Comparison of ENCODE assay signal across 12 cellular contexts in genomic region chr7:16847381-16847860, GRCh38. TPM values are rescaled to one million over a fixed set of nuclear protein-coding genes. Genes with fewer than 3 reads are reported as not detected.
DNase-seq lines count a peak whose midpoint lies in the region; ATAC-seq and TF ChIP-seq lines count a peak whose summit lies in the region.
"Had no signal": no experiment of that assay in that cellular context is flagged by ENCODE, and none has a peak within 500 bp of the region (broad histone marks: within the 10 kb centered on the region; RNA-seq: fewer than 3 reads in every experiment).

No MANE protein-coding gene starts in this region.

- H3K27ac Mint-ChIP-seq in Calu3 (ENCODE audit: unreplicated experiment), result peak overlapping the region; percentile 68
- H3K27ac Mint-ChIP-seq: CD4-positive, CD25-positive, alpha-beta regulatory T cell; stimulated activated naive B cell treated with anti-CD40 and anti-IgM and Interleukin-4, amounts not matched to agents 10 μg/mL and 1 μg/mL and 100 μg/mL, for 72 hours had no signal

- H3K4me1 ChIP-seq in lung (ENCODE audit: control insufficient read depth in 2 of 2, insufficient read depth in 2 of 2, low read length in 2 of 2) (no peaks in the 10 kb centered on the region), psoas muscle (no peaks in the 10 kb centered on the region)

- no peak for TF ChIP-seq CTCF in Calu3 (IDR thresholded peaks at IDR 0.05; ENCODE audit: unreplicated experiment)
- TF ChIP-seq CTCF in lung (IDR thresholded peaks at IDR 0.05; ENCODE audit: control extremely low read depth, extremely low read depth), result no peak
- TF ChIP-seq CTCF in psoas muscle (IDR thresholded peaks at IDR 0.05), result no peak

- intact Hi-C loops in Calu3 (cut with micrococcal nuclease; ENCODE audit: unreplicated experiment), result loop anchor here (1.0 to 2.0 kb wide), 2 partner anchors 25 to 43 kb away; partner anchors contain the start of gene AGR2
- intact Hi-C loops in psoas muscle (cut with DNase I), result no loop called here

- no peaks in the 10 kb centered on the region for H3K36me3 Mint-ChIP-seq in Calu3 (ENCODE audit: insufficient read depth, unreplicated experiment)
- H3K36me3 Mint-ChIP-seq: CD4-positive, CD25-positive, alpha-beta regulatory T cell; stimulated activated naive B cell treated with anti-CD40 and anti-IgM and Interleukin-4, amounts not matched to agents 10 μg/mL and 1 μg/mL and 100 μg/mL, for 72 hours had no signal

- DNase-seq in Calu3 (peak; percentile 72), NCI-H1417 treated with DMSO at 0.1 percent for 48 hours (lab: John Stamatoyannopoulos, UW) (peak; percentile 8), amniotic epithelial cell (ENCODE audit: low read depth) (peak; percentile 98), lung (ENCODE audit: low spot score) (peak; percentile 56), psoas muscle (no peak), OCI-M2 (lab: John Stamatoyannopoulos, UW; ENCODE audit: unreplicated experiment) (no peak)
- DNase-seq: activated CD8-positive, alpha-beta memory T cell treated with anti-CD3 and anti-CD28 coated beads, Interleukin-2, amount 50 U/mL, for 4 hours; CD4-positive, CD25-positive, alpha-beta regulatory T cell; Kasumi-1; stimulated activated naive B cell treated with anti-CD40 and anti-IgM and Interleukin-4, amounts not matched to agents 10 μg/mL and 1 μg/mL and 100 μg/mL, for 72 hours had no signal

- ATAC-seq in lung (ENCODE audit: insufficient read depth, low FRiP score) (peak; percentile 76), GM21717 (IDR thresholded peaks at IDR 0.05; ENCODE audit: unreplicated experiment) (no peak), psoas muscle (no peak), HG03095 (IDR thresholded peaks at IDR 0.05; ENCODE audit: unreplicated experiment) (no peak)
- ATAC-seq: stimulated activated naive B cell treated with anti-CD40 and anti-IgM and Interleukin-4, amounts not matched to agents 10 μg/mL and 1 μg/mL and 100 μg/mL, for 72 hours had no signal

- H3K4me3 Mint-ChIP-seq in Calu3 (ENCODE audit: low read depth, unreplicated experiment), result peak overlapping the region; percentile 26
- H3K4me3 Mint-ChIP-seq: CD4-positive, CD25-positive, alpha-beta regulatory T cell; stimulated activated naive B cell treated with anti-CD40 and anti-IgM and Interleukin-4, amounts not matched to agents 10 μg/mL and 1 μg/mL and 100 μg/mL, for 72 hours had no signal

- no TSS peak for BruUV-seq in Calu3 (replicated peaks; lab: Mats Ljungman, UMichigan)

- H3K4me3 ChIP-seq in lung, result no peak overlapping the region
- no peak overlapping the region for H3K4me3 ChIP-seq in psoas muscle

- H3K9me3 Mint-ChIP-seq in Calu3 (ENCODE audit: low read depth, unreplicated experiment), result peaks cover 6% of the 10 kb centered on the region
- H3K9me3 Mint-ChIP-seq: stimulated activated naive B cell treated with anti-CD40 and anti-IgM and Interleukin-4, amounts not matched to agents 10 μg/mL and 1 μg/mL and 100 μg/mL, for 72 hours had no signal

- H3K36me3 ChIP-seq in lung (ENCODE audit: control insufficient read depth in 2 of 2, insufficient read depth in 2 of 2, low read length in 2 of 2) (no peaks in the 10 kb centered on the region), psoas muscle (ENCODE audit: insufficient read depth in 1 of 2, low read depth in 1 of 2) (no peaks in the 10 kb centered on the region)

- H3K27ac ChIP-seq in lung (ENCODE audit: low read depth in 1 of 2, low read length in 1 of 2) (no peak overlapping the region), psoas muscle (no peak overlapping the region)

- 51 to 68% methylated on average over 6 of the region's 6 CpGs for WGBS in lung, 2 donors
- WGBS in psoas muscle, 3 donors, result 54 to 59% (median 57%) methylated on average over 6 of the region's 6 CpGs

- H3K9me3 ChIP-seq in lung (ENCODE audit: control insufficient read depth in 2 of 2, insufficient read depth in 1 of 2, low read length in 1 of 2) (no peaks in the 10 kb centered on the region), psoas muscle (no peaks in the 10 kb centered on the region)

- no peaks in the 10 kb centered on the region for H3K27me3 Mint-ChIP-seq in Calu3 (ENCODE audit: unreplicated experiment)
- H3K27me3 Mint-ChIP-seq: stimulated activated naive B cell treated with anti-CD40 and anti-IgM and Interleukin-4, amounts not matched to agents 10 μg/mL and 1 μg/mL and 100 μg/mL, for 72 hours had no signal

- peaks cover 37% of the 10 kb centered on the region for H3K4me1 Mint-ChIP-seq in Calu3 (ENCODE audit: low read depth, unreplicated experiment)

- no peaks in the 10 kb centered on the region for H3K27me3 ChIP-seq in lung (ENCODE audit: control insufficient read depth, insufficient read depth)
- peaks cover 0 to 2% (median 0%) of the 10 kb centered on the region in 3 donors for H3K27me3 ChIP-seq in psoas muscle (ENCODE audit: insufficient read depth in 3 of 3, low read length in 2 of 3)

- CTCF ChIA-PET in Calu3 (lab: Charles Lee), result interaction anchor here (0.6 to 2.1 kb wide), 3 partner anchors 42 to 71 kb away, joined by 3 to 18 read pairs (median 3); no protein-coding TSS in a partner anchor

RNA-seq across cellular contexts. Expression of gene AGR3, which starts 34.4 kb away (rescaled TPM):
- total RNA-seq in Calu3 (2022), result 8.4 and 11.0 TPM in 2 replicates
- 100 to 1,000 TPM; 136 to 195 TPM for total RNA-seq in lung
- polyA plus RNA-seq in lung, result 100 to 1,000 TPM; 182 to 464 TPM
- total RNA-seq in psoas muscle, result not detected
- under 1 TPM in 1 of 3 donors, not detected in 2; 0.31 TPM for polyA plus RNA-seq in psoas muscle
- total RNA-seq: CD4-positive, CD25-positive, alpha-beta regulatory T cell had no signal
- polyA plus RNA-seq: CD4-positive, CD25-positive, alpha-beta regulatory T cell had no signal

RNA-seq across cellular contexts. Expression of gene AGR2, which starts 42.6 kb away (rescaled TPM):
- total RNA-seq in Calu3 (2022) (378 and 444 TPM in 2 replicates), lung (100 to 1,000 TPM; 248 to 333 TPM), psoas muscle (not detected)
- polyA plus RNA-seq in lung (100 to 1,000 TPM; 137 to 420 TPM), psoas muscle (under 1 TPM; 0.07 to 0.20 (median 0.17) TPM)
- total RNA-seq: CD4-positive, CD25-positive, alpha-beta regulatory T cell had no signal
- polyA plus RNA-seq: CD4-positive, CD25-positive, alpha-beta regulatory T cell had no signal

Comparison
In these comparisons a context has a peak if more than half of its experiments do, and no peak if none do; other contexts are left out.
1. DNase-seq: peak in Calu3 (single experiment), NCI-H1417 treated with DMSO at 0.1 percent for 48 hours (single experiment), amniotic epithelial cell (single experiment) and lung (single experiment); none in psoas muscle (0 of 2) and OCI-M2 (single experiment).
2. RNA of gene AGR3, which starts 34.4 kb away (total RNA-seq): 136 to 195 TPM in lung; 8.4 to 11.0 TPM in Calu3 and not detected in psoas muscle; every median in the first group is over 10 times any median in the second.
3. RNA of gene AGR2, which starts 42.6 kb away (total RNA-seq): 378 to 444 TPM in Calu3 and 248 to 333 TPM in lung; not detected in psoas muscle; every median in the first group is over 100 times any median in the second.